Comparison of ENCODE assay signal across 9 cellular contexts in the genomic region with DNA sequence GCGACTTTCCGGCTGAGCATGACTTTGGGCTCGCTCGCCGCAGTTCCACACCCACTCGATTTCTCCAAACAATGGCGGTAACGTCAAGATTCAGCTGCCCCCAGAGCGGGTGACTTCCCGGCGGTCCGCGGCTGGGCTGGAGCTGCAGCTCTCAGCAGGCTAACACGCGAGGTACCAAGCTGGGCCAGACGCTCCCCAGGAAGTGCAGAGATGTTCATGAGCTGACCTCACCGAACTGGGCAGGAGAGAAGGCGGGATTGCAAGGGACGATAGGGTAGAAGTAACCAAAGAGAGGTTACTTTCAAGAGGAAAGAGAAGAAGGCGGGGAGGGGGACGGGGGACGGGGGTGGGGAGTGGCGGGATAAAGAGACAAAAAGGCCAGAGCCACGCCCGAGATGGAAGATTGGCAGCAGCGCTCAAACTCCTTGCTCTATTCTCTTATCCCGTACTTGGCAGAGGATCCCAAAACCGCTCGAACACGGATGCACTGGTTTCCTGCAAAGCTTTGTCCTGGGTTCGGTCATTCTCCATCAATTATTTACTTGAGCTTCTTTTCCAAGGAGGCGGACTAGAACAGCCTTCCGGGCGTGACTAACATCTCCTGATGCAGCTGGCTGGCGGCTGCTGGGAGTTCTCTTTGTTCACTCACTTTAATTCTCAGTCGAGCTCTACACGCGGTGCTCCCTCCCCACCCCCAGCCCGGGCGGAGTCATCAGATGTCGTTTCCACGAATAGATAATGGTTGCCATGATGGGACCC.
A peak's percentile ranks its signal among the peaks of the same experiment; 100 is the strongest.
DNase-seq lines count a peak whose midpoint lies in the region; ATAC-seq and TF ChIP-seq lines count a peak whose summit lies in the region.
"Had no signal": no experiment of that assay in that cellular context is flagged by ENCODE, and none has a peak within 500 bp of the region (broad histone marks: within the 10 kb centered on the region; RNA-seq: fewer than 3 reads in every experiment).

Gene MTCL3, minus strand, starts transcription at position 626 of the 759 bp plus-strand sequence.

- peak; percentile 73 for DNase-seq in activated naive CD4-positive, alpha-beta T cell treated with Interleukin-2 at 50 U/mL for 16 hours
- DNase-seq in activated naive CD4-positive, alpha-beta T cell (lab: John Stamatoyannopoulos, UW), result no peak
- peak; percentile 91 to 92 for DNase-seq in SHP77 (lab: John Stamatoyannopoulos, UW)
- DNase-seq in body of pancreas, result peak in 3 of 4 donors; percentile 16 to 36 (median 20)
- peak; percentile 60 for DNase-seq in medulla oblongata (ENCODE audit: extremely low spot score)

- TF ChIP-seq CTCF in body of pancreas (IDR thresholded peaks at IDR 0.05), result no peak

- peaks cover 0 to 31% of the 10 kb centered on the region in 2 donors for H3K27me3 ChIP-seq in body of pancreas

- H3K27ac ChIP-seq in body of pancreas, result no peak within 1 kb of the TSS
- H3K27ac ChIP-seq: BLaER1 had no signal

- no peak for TF ChIP-seq POLR2A in body of pancreas (IDR thresholded peaks at IDR 0.05)

- no peaks in the 10 kb centered on the region for H3K9me3 Mint-ChIP-seq in stimulated activated naive CD8-positive, alpha-beta T cell treated with anti-CD3 and anti-CD28 coated beads, Interleukin-15, Interleukin-2, amounts not matched to agents 100 ng/mL and 50 ng/mL, for 24 hours

- H3K4me1 Mint-ChIP-seq in stimulated activated naive CD8-positive, alpha-beta T cell treated with anti-CD3 and anti-CD28 coated beads, Interleukin-15, Interleukin-2, amounts not matched to agents 100 ng/mL and 50 ng/mL, for 24 hours (ENCODE audit: low read depth), result peaks cover 42% of the 10 kb centered on the region

- 3 to 4% methylated on average over 37 to 42 of the region's 42 CpGs for WGBS in body of pancreas, 2 donors

- no peaks in the 10 kb centered on the region for H3K9me3 ChIP-seq in body of pancreas
- H3K9me3 ChIP-seq: BLaER1 had no signal

- H3K4me1 ChIP-seq in body of pancreas, result peaks cover 33% of the 10 kb centered on the region

- intact Hi-C loops in body of pancreas (cut with DNase I), result no loop called here

- peaks cover 72% of the 10 kb centered on the region for H3K27me3 Mint-ChIP-seq in stimulated activated naive CD8-positive, alpha-beta T cell treated with anti-CD3 and anti-CD28 coated beads, Interleukin-15, Interleukin-2, amounts not matched to agents 100 ng/mL and 50 ng/mL, for 24 hours

- no peaks in the 10 kb centered on the region for H3K36me3 Mint-ChIP-seq in stimulated activated naive CD8-positive, alpha-beta T cell treated with anti-CD3 and anti-CD28 coated beads, Interleukin-15, Interleukin-2, amounts not matched to agents 100 ng/mL and 50 ng/mL, for 24 hours (ENCODE audit: low read depth)

- ATAC-seq in body of pancreas (no peak), GM21423 (IDR thresholded peaks at IDR 0.05; ENCODE audit: unreplicated experiment) (no peak), HG03175 (IDR thresholded peaks at IDR 0.05; ENCODE audit: unreplicated experiment) (no peak)

- H3K36me3 ChIP-seq in body of pancreas (replicated peaks in 1 of 2; ENCODE audit: insufficient read depth in 1 of 2, low read depth in 2 of 2), result no peaks in the 10 kb centered on the region
- H3K36me3 ChIP-seq: BLaER1 had no signal

- H3K27ac Mint-ChIP-seq in stimulated activated naive CD8-positive, alpha-beta T cell treated with anti-CD3 and anti-CD28 coated beads, Interleukin-15, Interleukin-2, amounts not matched to agents 100 ng/mL and 50 ng/mL, for 24 hours, result peak within 1 kb of the TSS; percentile 70

- no peak within 1 kb of the TSS for H3K4me3 ChIP-seq in body of pancreas
- H3K4me3 ChIP-seq: BLaER1 had no signal

- H3K4me3 Mint-ChIP-seq in stimulated activated naive CD8-positive, alpha-beta T cell treated with anti-CD3 and anti-CD28 coated beads, Interleukin-15, Interleukin-2, amounts not matched to agents 100 ng/mL and 50 ng/mL, for 24 hours, result peak within 1 kb of the TSS; percentile 80

Comparison
In these comparisons a context has a peak if more than half of its experiments do, and no peak if none do; other contexts are left out.
1. DNase-seq: peak in activated naive CD4-positive, alpha-beta T cell treated with Interleukin-2 at 50 U/mL for 16 hours (single experiment), SHP77 (2 of 2), body of pancreas (3 of 4) and medulla oblongata (single experiment); none in activated naive CD4-positive, alpha-beta T cell (0 of 4).